In genomic region chr11:114350022-114350421, GRCh38 we compare ENCODE assay signal across 1 cellular context.
TF ChIP-seq lines count a peak whose summit lies in the region.

No MANE protein-coding gene starts in this region.

TF ChIP-seq in GM23338, 12 proteins besides CTCF, POLR2A, EP300 and RAD21 (continued from another document):
- no peak for TF ChIP-seq ZNF462 (CRISPR knock-in tag; IDR thresholded peaks at IDR 0.05)
- no peak for TF ChIP-seq ZNF114 (CRISPR knock-in tag; IDR thresholded peaks at IDR 0.05)
- no peak for TF ChIP-seq REST (IDR thresholded peaks at IDR 0.05; ENCODE audit: unreplicated experiment)
- TF ChIP-seq POLR2AphosphoS5 (IDR thresholded peaks at IDR 0.05; ENCODE audit: low read depth), result no peak
